ENCODE assay signal across 7 cellular contexts in genomic region chr6:39933669-39934059, GRCh38. TPM values are rescaled to one million over a fixed set of nuclear protein-coding genes. Genes with fewer than 3 reads are reported as not detected.
DNase-seq lines count a peak whose midpoint lies in the region; ATAC-seq, FAIRE-seq and TF ChIP-seq lines count a peak whose summit lies in the region.

No MANE protein-coding gene starts in this region.

- H2AFZ ChIP-seq in K562 (ENCODE audit: low read depth, low read length), result peak overlapping the region; percentile 84

- TF ChIP-seq CTCF in LNCaP clone FGC (IDR thresholded peaks at IDR 0.05; ENCODE audit: control insufficient read depth, extremely low read depth, insufficient read depth), result no peak
- no peak for TF ChIP-seq CTCF in K562 (IDR thresholded peaks at IDR 0.05 in 2 of 3, conservative IDR thresholded peaks at IDR 0.05 in 1 of 3; ENCODE audit: insufficient read depth in 2 of 3, low read depth in 1 of 3, low read length in 3 of 3)

- in situ Hi-C loops in K562 (cut with MboI), result no loop called here

- H3K9me1 ChIP-seq in K562 (ENCODE audit: control insufficient read depth, insufficient read depth, low read length), result no peaks in the 10 kb centered on the region

- intact Hi-C loops in K562 (cut with micrococcal nuclease), result no loop called here

- H3K79me2 ChIP-seq in K562 (ENCODE audit: control insufficient read depth, insufficient read depth, low read length), result no peaks in the 10 kb centered on the region

- H3K4me1 ChIP-seq in K562 (replicated peaks in 1 of 2; ENCODE audit: control insufficient read depth in 2 of 2, insufficient read depth in 2 of 2, low read length in 2 of 2) (peaks cover 8 to 11% of the 10 kb centered on the region in 2 experiments; a peak in 4 of 5 replicates), subcutaneous abdominal adipose tissue (ENCODE audit: control insufficient read depth in 5 of 5, insufficient read depth in 5 of 5, low read length in 5 of 5) (peaks cover 5 to 73% (median 56%) of the 10 kb centered on the region in 5 donors)

- no peaks in the 10 kb centered on the region for H3K36me3 ChIP-seq in K562 (ENCODE audit: control insufficient read depth, insufficient read depth, low read length)
- no peaks in the 10 kb centered on the region for H3K36me3 ChIP-seq in subcutaneous abdominal adipose tissue (ENCODE audit: control insufficient read depth in 5 of 5, insufficient read depth in 5 of 5, low read length in 5 of 5)

- H3K27ac ChIP-seq in K562 (ENCODE audit: extremely low read depth, low read depth, low read length), result no peak overlapping the region
- peak overlapping the region; percentile 87 for H3K27ac ChIP-seq in subcutaneous abdominal adipose tissue (ENCODE audit: low read depth, low read length)

- no peak for TF ChIP-seq POLR2A in K562 (conservative IDR thresholded peaks at IDR 0.05)

- peak; percentile 13 for ATAC-seq in K562

- H3K4me3 ChIP-seq in LNCaP clone FGC (ENCODE audit: low read depth, low read length), result peak overlapping the region; percentile 77
- peak overlapping the region; percentile 58 for H3K4me3 ChIP-seq in K562
- H3K4me3 ChIP-seq in subcutaneous abdominal adipose tissue (ENCODE audit: low read depth in 1 of 5, low read length in 5 of 5), result peak overlapping the region; percentile 75 to 91 (median 82)

- 6% methylated on average over 5 of the region's 5 CpGs for WGBS in K562 (ENCODE audit: insufficient coverage, low coverage, missing lambda C conversion rate)

- H4K20me1 ChIP-seq in K562 (replicated peaks; ENCODE audit: control insufficient read depth, insufficient read depth, low read length), result no peaks in the 10 kb centered on the region

- FAIRE-seq in K562 (lab: Jason Lieb, UNC), result peak; percentile 65

- no peak for DNase-seq in LNCaP clone FGC (ENCODE audit: low read depth)
- DNase-seq in K562 (ENCODE audit: extremely low read depth in 1 of 4, low spot score in 3 of 4), result no peak
- peak; percentile 73 for DNase-seq in left kidney (ENCODE audit: low read depth, low spot score)
- DNase-seq in LoVo (ENCODE audit: low spot score), result no peak
- DNase-seq in NCI-H446 treated with DMSO at 0.1 percent for 48 hours (lab: John Stamatoyannopoulos, UW), result no peak
- DNase-seq in NOMO-1 treated with DMSO at 0.1 percent for 48 hours (lab: John Stamatoyannopoulos, UW; ENCODE audit: unreplicated experiment), result no peak

- H3K4me2 ChIP-seq in K562 (ENCODE audit: insufficient read depth, low read length), result peak overlapping the region; percentile 78

- H3K9me3 ChIP-seq in K562 (replicated peaks; ENCODE audit: control insufficient read depth, insufficient read depth, low read depth, low read length) (no peaks in the 10 kb centered on the region), subcutaneous abdominal adipose tissue (ENCODE audit: control insufficient read depth in 5 of 5, low read length in 5 of 5) (no peaks in the 10 kb centered on the region)

- POLR2A ChIA-PET in K562 (lab: Yijun Ruan, JAX), result no interaction called here

- CTCF ChIA-PET in K562 (lab: Yijun Ruan, JAX; ENCODE audit: low intra/inter-chr PET ratio), result no interaction called here

- TF ChIP-seq RAD21 in K562 (CRISPR knock-in tag; conservative IDR thresholded peaks at IDR 0.05 in 1 of 2, IDR thresholded peaks at IDR 0.05 in 1 of 2), result no peak

- no TSS peak for BruUV-seq in K562 (replicated peaks; lab: Mats Ljungman, UMichigan)

- peaks cover 0 to 8% of the 10 kb centered on the region in 2 experiments; a peak in 1 of 5 replicates for H3K27me3 ChIP-seq in K562 (ENCODE audit: control insufficient read depth in 2 of 2, insufficient read depth in 2 of 2, low read length in 2 of 2)
- no peaks in the 10 kb centered on the region for H3K27me3 ChIP-seq in subcutaneous abdominal adipose tissue (ENCODE audit: control insufficient read depth in 5 of 5, insufficient read depth in 4 of 5, low read length in 5 of 5)

- H3K9ac ChIP-seq in K562 (ENCODE audit: insufficient read depth in 1 of 2, low read depth in 2 of 2, low read length in 2 of 2) (peak overlapping the region; percentile 49 to 91; a peak in 3 of 4 replicates), subcutaneous abdominal adipose tissue (ENCODE audit: low read length in 5 of 5) (peak overlapping the region; percentile 84 to 95 (median 87))

- TF ChIP-seq EP300 in K562 (IDR thresholded peaks at IDR 0.05; ENCODE audit: low read length), result no peak

TF ChIP-seq in K562, 482 proteins besides CTCF, POLR2A, EP300 and RAD21:
- no peak for TF ChIP-seq ZNF24 (IDR thresholded peaks at IDR 0.05)
- no peak for TF ChIP-seq ZBTB1 (CRISPR knock-in tag; IDR thresholded peaks at IDR 0.05; ENCODE audit: borderline replicate concordance, low read depth)
- no peak for TF ChIP-seq SNAPC5 (CRISPR knock-in tag; IDR thresholded peaks at IDR 0.05)
- 0 out of 2 replicates have a peak, but pooled peaks have one; percentile 28 for TF ChIP-seq FOSL1 (tag; conservative IDR thresholded peaks at IDR 0.05)
TF ChIP-seq in K562: peak in this region for 1.

RNA-seq across cellular contexts. Expression of gene MOCS1, which starts 0.6 kb away (rescaled TPM):
- total RNA-seq in K562 (2011; cell fraction: chromatin; rRNA removed; ENCODE audit: low replicate concordance), result 1.1 and 2.6 TPM in 2 replicates
- 1.7 and 2.0 TPM in 2 replicates for total RNA-seq in K562 (2011; cell fraction: nucleolus; rRNA removed)
- total RNA-seq in K562 (2011; cell fraction: nucleoplasm; rRNA removed), result 1.5 and 1.6 TPM in 2 replicates
- total RNA-seq in K562 (2014; rRNA removed) (12.5 and 14.1 TPM in 2 replicates), K562 (2014; rRNA removed; fragmentation: Illumina TruSeq; extraction: Trizol) (4.7 and 6.0 TPM in 2 replicates), K562 (2015; rRNA removed; fragmentation: Illumina TruSeq; extraction: Trizol) (10.7 and 12.0 TPM in 2 replicates), K562 (2021) (12.7 and 15.3 TPM in 2 replicates)
- polyA plus RNA-seq in K562 (2011; rRNA removed) (0.47 and 1.0 TPM in 2 replicates), K562 (2014; fragmentation: Illumina TruSeq; extraction: Trizol) (10.0 and 10.9 TPM in 2 replicates), K562 (2014; fragmentation: Nextera tagmentation; extraction: Ambion mirVana) (under 1 TPM; 0.69 to 0.95 TPM), K562 (2014; rRNA removed) (8.7 and 9.6 TPM in 2 replicates)
- polyA plus RNA-seq in K562 (2011; cell fraction: cytosol; rRNA removed), result 0.65 and 1.7 TPM in 2 replicates
- 0.55 and 2.0 TPM in 2 replicates for polyA plus RNA-seq in K562 (2011; cell fraction: nucleus; rRNA removed)
- 11.4 and 35.7 TPM in 2 replicates for polyA plus RNA-seq in K562 (2012)
- 0.54 and 1.2 TPM in 2 replicates for polyA minus RNA-seq in K562 (2011; rRNA and poly(A)+ RNA removed)
- polyA minus RNA-seq in K562 (2011; cell fraction: cytosol; rRNA and poly(A)+ RNA removed), result 2.2 TPM in 1 of 2 replicates, not detected in the other
- polyA minus RNA-seq in K562 (2011; cell fraction: nucleus; rRNA and poly(A)+ RNA removed), result 0.67 and 1.5 TPM in 2 replicates
